ENCODE assay signal across 26 cellular contexts in genomic region chr4:61872983-61873382, GRCh38.
"Had no signal": no experiment of that assay in that cellular context is flagged by ENCODE, and none has a peak within 500 bp of the region (broad histone marks: within the 10 kb centered on the region; RNA-seq: fewer than 3 reads in every experiment).

No MANE protein-coding gene starts in this region.

- H3K4me3 ChIP-seq: esophagus squamous epithelium, left ventricle myocardium inferior, neural progenitor cell, spleen had no signal

- H3K36me3 ChIP-seq: esophagus squamous epithelium, left ventricle myocardium inferior, neural progenitor cell, spleen, tibial nerve had no signal

- H3K4me1 Mint-ChIP-seq: activated CD4-positive, alpha-beta T cell treated with anti-CD3 and anti-CD28 coated beads for 36 hours; activated naive CD4-positive, alpha-beta T cell treated with anti-CD3 and anti-CD28 coated beads, Interleukin-2, amount 10 ng/mL, durations not matched to agents 7 days and 5 days; central memory CD8-positive, alpha-beta T cell had no signal

- H3K79me2 ChIP-seq: parathyroid adenoma had no signal

- ATAC-seq: activated CD4-positive, alpha-beta T cell treated with anti-CD3 and anti-CD28 coated beads for 36 hours; naive thymus-derived CD4-positive, alpha-beta T cell; right cardiac atrium had no signal

- H3K27me3 ChIP-seq: esophagus squamous epithelium, neural progenitor cell, spleen, tibial nerve had no signal

- H3K9me3 ChIP-seq: esophagus squamous epithelium, spleen, tibial nerve had no signal

- H3K4me3 Mint-ChIP-seq: activated CD4-positive, alpha-beta T cell treated with anti-CD3 and anti-CD28 coated beads for 36 hours; activated naive CD4-positive, alpha-beta T cell treated with anti-CD3 and anti-CD28 coated beads, Interleukin-2, amount 10 ng/mL, durations not matched to agents 7 days and 5 days; activated T-helper 1 cell treated with anti-CD3 and anti-CD28 coated beads, Interleukin-12 subunit alpha, Interleukin-12 subunit beta, Interleukin-2, Interleukin-4 antibody, amounts not matched to agents 30 ng/mL and 10 ng/mL and 1 ng/mL, durations not matched to agents 14 hours and 24 hours and 36 hours; central memory CD8-positive, alpha-beta T cell; naive thymus-derived CD4-positive, alpha-beta T cell; neural progenitor cell; T-helper 2 cell treated with Interferon-gamma antibody and Interleukin-4, amounts not matched to agents 5 μg/mL and 100 μg/mL, for 36 hours had no signal

- DNase-seq: activated CD4-positive, alpha-beta T cell treated with anti-CD3 and anti-CD28 coated beads for 36 hours; activated CD4-positive, alpha-beta T cell treated with anti-CD3 and anti-CD28 coated beads, Interleukin-2, amount 50 U/mL, for 48 hours; activated CD4-positive, CD25-positive, alpha-beta regulatory T cell; activated CD8-positive, alpha-beta memory T cell treated with anti-CD3 and anti-CD28 coated beads for 24 hours; activated effector memory CD4-positive, alpha-beta T cell treated with anti-CD3 and anti-CD28 coated beads, Interleukin-2, amount 50 U/mL, for 16 hours; activated naive CD4-positive, alpha-beta T cell treated with anti-CD3 and anti-CD28 coated beads, Interleukin-2, amount 10 ng/mL, durations not matched to agents 7 days and 5 days; amniotic stem cell; dermis blood vessel endothelial cell; effector CD8-positive, alpha-beta T cell; esophagus squamous epithelium; foreskin melanocyte; islet precursor cell; left ventricle myocardium inferior; naive thymus-derived CD4-positive, alpha-beta T cell; occipital lobe; right cardiac atrium; spleen; stimulated activated naive CD4-positive, alpha-beta T cell; T-helper 1 cell had no signal

- H3K9ac ChIP-seq: neural progenitor cell, parathyroid adenoma had no signal

- H3K27ac ChIP-seq: epithelial cell of prostate, esophagus squamous epithelium, left ventricle myocardium inferior, neural progenitor cell, parathyroid adenoma, spleen had no signal

- H3K4me1 ChIP-seq: esophagus squamous epithelium, left ventricle myocardium inferior, neural progenitor cell, parathyroid adenoma, spleen, tibial nerve had no signal

- H3K4me2 ChIP-seq: neural progenitor cell had no signal

- H3K27ac Mint-ChIP-seq: activated CD4-positive, alpha-beta T cell treated with anti-CD3 and anti-CD28 coated beads for 36 hours; activated naive CD4-positive, alpha-beta T cell treated with anti-CD3 and anti-CD28 coated beads, Interleukin-2, amount 10 ng/mL, durations not matched to agents 7 days and 5 days; activated T-helper 1 cell treated with anti-CD3 and anti-CD28 coated beads, Interleukin-12 subunit alpha, Interleukin-12 subunit beta, Interleukin-2, Interleukin-4 antibody, amounts not matched to agents 30 ng/mL and 10 ng/mL and 1 ng/mL, durations not matched to agents 14 hours and 24 hours and 36 hours; naive thymus-derived CD4-positive, alpha-beta T cell; neural progenitor cell; T-helper 2 cell treated with Interferon-gamma antibody and Interleukin-4, amounts not matched to agents 5 μg/mL and 100 μg/mL, for 36 hours had no signal

- H2AFZ ChIP-seq: neural progenitor cell, parathyroid adenoma had no signal

- H3K36me3 Mint-ChIP-seq: activated naive CD4-positive, alpha-beta T cell treated with anti-CD3 and anti-CD28 coated beads, Interleukin-2, amount 10 ng/mL, durations not matched to agents 7 days and 5 days; naive thymus-derived CD4-positive, alpha-beta T cell had no signal

- H3K27me3 Mint-ChIP-seq: activated CD4-positive, alpha-beta T cell treated with anti-CD3 and anti-CD28 coated beads for 36 hours; activated naive CD4-positive, alpha-beta T cell treated with anti-CD3 and anti-CD28 coated beads, Interleukin-2, amount 10 ng/mL, durations not matched to agents 7 days and 5 days; central memory CD8-positive, alpha-beta T cell; naive thymus-derived CD4-positive, alpha-beta T cell had no signal
